Comparison of ENCODE assay signal across 7 cellular contexts in the genomic region with DNA sequence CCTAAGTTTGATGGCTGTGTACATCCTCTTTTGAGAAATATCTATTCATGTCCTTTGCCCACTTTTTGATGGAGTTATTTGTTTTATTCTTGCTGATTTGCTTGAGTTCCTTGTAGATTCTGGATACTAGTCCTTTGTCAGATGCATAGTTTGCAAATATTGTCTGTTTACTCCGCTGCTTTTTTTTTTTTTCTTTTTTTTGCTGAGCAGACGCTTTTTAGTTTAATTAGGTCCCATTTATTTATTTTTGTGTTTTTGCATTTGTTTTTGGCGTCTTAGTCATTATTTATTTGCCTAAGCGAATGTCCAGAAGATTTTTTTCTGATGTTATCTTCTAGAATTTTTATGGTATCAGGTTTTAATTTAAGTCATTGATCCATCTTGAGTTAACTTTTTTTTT.
"Had no signal": no experiment of that assay in that cellular context is flagged by ENCODE, and none has a peak within 500 bp of the region (broad histone marks: within the 10 kb centered on the region; RNA-seq: fewer than 3 reads in every experiment).

No MANE protein-coding gene starts in this region.

- DNase-seq: GM23248, GOT3, H9, HCEC 1CT, KG1 had no signal

- H2AFZ ChIP-seq: GM23248 had no signal

- H3K4me3 ChIP-seq: GM23248 had no signal

- FAIRE-seq: H54 had no signal

- H3K9ac ChIP-seq: GM23248 had no signal

- H3K27ac ChIP-seq: GM23248, HL-60 had no signal
